ENCODE assay signal across 25 cellular contexts in genomic region chr12:107108995-107109508, GRCh38. TPM values are rescaled to one million over a fixed set of nuclear protein-coding genes. Genes with fewer than 3 reads are reported as not detected.
DNase-seq lines count a peak whose midpoint lies in the region; ATAC-seq, FAIRE-seq and TF ChIP-seq lines count a peak whose summit lies in the region.
"Had no signal": no experiment of that assay in that cellular context is flagged by ENCODE, and none has a peak within 500 bp of the region (broad histone marks: within the 10 kb centered on the region; RNA-seq: fewer than 3 reads in every experiment).

No MANE protein-coding gene starts in this region.

- no peaks in the 10 kb centered on the region for H3K9me1 ChIP-seq in K562 (ENCODE audit: control insufficient read depth, insufficient read depth, low read length)

- DNase-seq in HepG2 (ENCODE audit: low spot score) (no peak), right lobe of liver (no peak), NOMO-1 treated with DMSO at 0.1 percent for 48 hours (lab: John Stamatoyannopoulos, UW; ENCODE audit: unreplicated experiment) (peak; percentile 50), K562 (ENCODE audit: extremely low read depth in 1 of 4, low spot score in 3 of 4) (no peak), small intestine (peak; percentile 44)
- DNase-seq in effector CD8-positive, alpha-beta T cell (lab: John Stamatoyannopoulos, UW) = no peak
- DNase-seq in activated CD4-positive, CD25-positive, alpha-beta regulatory T cell treated with anti-CD3 and anti-CD28 coated beads, Interleukin-2, amount 50 U/mL, for 72 hours = no peak
- DNase-seq: CD4-positive, CD25-positive, alpha-beta regulatory T cell; DMS153; DND-41; KBM-7; MG63; NCI-H1092 treated with DMSO at 0.1 percent for 48 hours; NCI-H1436; NCI-H187; NCI-H2081 treated with DMSO at 0.1 percent for 48 hours; NCI-H2171; NCI-H226; NCI-H510A; SJCRH30 had no signal

- in situ Hi-C loops in HepG2 (cut with HindIII; ENCODE audit: extremely low pct_ligation_motif_present, low pct_unique_long_range_greater_than_20kb) (no loop called here), K562 (cut with MboI) (no loop called here)

- intact Hi-C loops in HepG2 (cut with micrococcal nuclease; ENCODE audit: unreplicated experiment) = no loop called here
- intact Hi-C loops in right lobe of liver (cut with DNase I) = no loop called here
- intact Hi-C loops in K562 (cut with micrococcal nuclease) = loop anchor here (10.0 kb wide), 1 partner anchor 884 kb away; no protein-coding TSS in a partner anchor

- H3K9me3 ChIP-seq in HepG2 (ENCODE audit: low read length) = no peaks in the 10 kb centered on the region
- no peaks in the 10 kb centered on the region for H3K9me3 ChIP-seq in right lobe of liver
- no peaks in the 10 kb centered on the region for H3K9me3 ChIP-seq in K562 (replicated peaks; ENCODE audit: control insufficient read depth, insufficient read depth, low read depth, low read length)
- H3K9me3 ChIP-seq in small intestine (ENCODE audit: control insufficient read depth, low read depth) = no peaks in the 10 kb centered on the region
- H3K9me3 ChIP-seq: SJCRH30 had no signal

- WGBS in HepG2 (ENCODE audit: low lambda C conversion rate) = 11% methylated on average over 8 of the region's 8 CpGs
- WGBS in right lobe of liver (ENCODE audit: insufficient coverage, low coverage, low lambda C conversion rate, missing lambda C conversion rate) = 69% methylated on average over 8 of the region's 8 CpGs
- 48% methylated on average over 8 of the region's 8 CpGs for WGBS in K562 (ENCODE audit: insufficient coverage, low coverage, missing lambda C conversion rate)
- 46 to 75% (median 50%) methylated on average over 8 of the region's 8 CpGs for WGBS in small intestine, 3 donors

- peaks cover 0 to 23% of the 10 kb centered on the region in 2 experiments; a peak in 2 of 5 replicates for H3K27me3 ChIP-seq in HepG2 (ENCODE audit: control insufficient read depth in 1 of 2, insufficient read depth in 2 of 2, low read length in 2 of 2)
- no peaks in the 10 kb centered on the region for H3K27me3 ChIP-seq in right lobe of liver
- no peaks in the 10 kb centered on the region; a peak in 1 of 5 replicates for H3K27me3 ChIP-seq in K562 (ENCODE audit: control insufficient read depth in 2 of 2, insufficient read depth in 2 of 2, low read length in 2 of 2)
- H3K27me3 ChIP-seq in small intestine (ENCODE audit: control insufficient read depth in 2 of 2, insufficient read depth in 2 of 2, low read length in 2 of 2) = no peaks in the 10 kb centered on the region

- peak overlapping the region; percentile 44 for H2AFZ ChIP-seq in HepG2 (ENCODE audit: low read length)
- peak overlapping the region; percentile 53 for H2AFZ ChIP-seq in K562 (ENCODE audit: low read depth, low read length)

- TF ChIP-seq POLR2A in HepG2 (IDR thresholded peaks at IDR 0.05; ENCODE audit: insufficient read depth in 1 of 2, low read depth in 2 of 2, low read length in 2 of 2) (no peak), right lobe of liver (IDR thresholded peaks at IDR 0.05) (no peak), K562 (conservative IDR thresholded peaks at IDR 0.05) (no peak)

- CTCF ChIA-PET in HepG2 (lab: Yijun Ruan, JAX; ENCODE audit: low intra/inter-chr PET ratio, low total read pairs) = no interaction called here
- CTCF ChIA-PET in K562 (lab: Yijun Ruan, JAX; ENCODE audit: low intra/inter-chr PET ratio) = no interaction called here

- H3K36me3 ChIP-seq in HepG2 (replicated peaks in 1 of 2; ENCODE audit: control insufficient read depth in 1 of 2, insufficient read depth in 2 of 2, low read length in 2 of 2) (no peaks in the 10 kb centered on the region), right lobe of liver (no peaks in the 10 kb centered on the region), K562 (ENCODE audit: control insufficient read depth, insufficient read depth, low read length) (no peaks in the 10 kb centered on the region), small intestine (ENCODE audit: control insufficient read depth in 2 of 2, insufficient read depth in 2 of 2, low read length in 2 of 2) (no peaks in the 10 kb centered on the region)
- H3K36me3 ChIP-seq: MG63, SJCRH30 had no signal

- no peak for ATAC-seq in HepG2
- no peak for ATAC-seq in right lobe of liver
- no peak for ATAC-seq in K562
- no peak for ATAC-seq in HG03097 (IDR thresholded peaks at IDR 0.05; ENCODE audit: low FRiP score, unreplicated experiment)
- ATAC-seq: Panc1, SK-N-SH treated with all-trans-retinoic acid at 6 μM for 48 hours had no signal

- peaks cover 27% of the 10 kb centered on the region for H3K4me1 ChIP-seq in HepG2 (ENCODE audit: insufficient read depth, low read length)
- H3K4me1 ChIP-seq in right lobe of liver = no peaks in the 10 kb centered on the region
- peaks cover 0 to 7% of the 10 kb centered on the region in 2 experiments; a peak in 3 of 5 replicates for H3K4me1 ChIP-seq in K562 (replicated peaks in 1 of 2; ENCODE audit: control insufficient read depth in 2 of 2, insufficient read depth in 2 of 2, low read length in 2 of 2)
- H3K4me1 ChIP-seq in small intestine (ENCODE audit: control insufficient read depth in 2 of 2, insufficient read depth in 1 of 2, low read depth in 1 of 2, low read length in 1 of 2) = peaks cover 0 to 2% of the 10 kb centered on the region in 2 donors
- H3K4me1 ChIP-seq: SJCRH30 had no signal

- no peak overlapping the region; a peak in 2 of 6 replicates for H3K4me3 ChIP-seq in HepG2 (replicated peaks in 1 of 3; ENCODE audit: insufficient read depth in 1 of 3, low read depth in 2 of 3, low read length in 3 of 3)
- no peak overlapping the region for H3K4me3 ChIP-seq in right lobe of liver
- no peak overlapping the region for H3K4me3 ChIP-seq in K562
- no peak overlapping the region for H3K4me3 ChIP-seq in small intestine (ENCODE audit: low read depth in 1 of 2, low read length in 2 of 2)
- H3K4me3 ChIP-seq: MG63, SJCRH30 had no signal

- no peak for TF ChIP-seq RAD21 in HepG2 (CRISPR knock-in tag; IDR thresholded peaks at IDR 0.05)
- TF ChIP-seq RAD21 in K562 (CRISPR knock-in tag; conservative IDR thresholded peaks at IDR 0.05 in 1 of 2, IDR thresholded peaks at IDR 0.05 in 1 of 2) = no peak

- H4K20me1 ChIP-seq in HepG2 (ENCODE audit: insufficient read depth, low read length) (no peaks in the 10 kb centered on the region), K562 (replicated peaks; ENCODE audit: control insufficient read depth, insufficient read depth, low read length) (no peaks in the 10 kb centered on the region)

- H3K4me2 ChIP-seq in HepG2 (ENCODE audit: low read depth, low read length) (peak overlapping the region; percentile 52), K562 (ENCODE audit: insufficient read depth, low read length) (no peak overlapping the region)

- BruUV-seq in HepG2 (replicated peaks; lab: Mats Ljungman, UMichigan) = no TSS peak
- no TSS peak for BruUV-seq in K562 (replicated peaks; lab: Mats Ljungman, UMichigan)

- no peak for FAIRE-seq in HepG2 (lab: Jason Lieb, UNC)
- no peak for FAIRE-seq in K562 (lab: Jason Lieb, UNC)
- FAIRE-seq in small intestine (lab: Jason Lieb, UNC) = no peak
- FAIRE-seq: GM18507, H54 had no signal

- no peak for TF ChIP-seq EP300 in HepG2 (IDR thresholded peaks at IDR 0.05; ENCODE audit: low read depth in 2 of 2, low read length in 2 of 2)
- TF ChIP-seq EP300 in HepG2 (CRISPR knock-in tag; IDR thresholded peaks at IDR 0.05; ENCODE audit: borderline replicate concordance) = no peak
- TF ChIP-seq EP300 in K562 (IDR thresholded peaks at IDR 0.05; ENCODE audit: low read length) = no peak

- TF ChIP-seq CTCF in HepG2 (CRISPR knock-in tag; IDR thresholded peaks at IDR 0.05) (no peak), right lobe of liver (IDR thresholded peaks at IDR 0.05) (no peak), K562 (IDR thresholded peaks at IDR 0.05 in 2 of 3, conservative IDR thresholded peaks at IDR 0.05 in 1 of 3; ENCODE audit: insufficient read depth in 2 of 3, low read depth in 1 of 3, low read length in 3 of 3) (no peak)

- POLR2A ChIA-PET in HepG2 (lab: Yijun Ruan, JAX) = no interaction called here
- POLR2A ChIA-PET in K562 (lab: Yijun Ruan, JAX) = no interaction called here

- no peak overlapping the region for H3K27ac ChIP-seq in HepG2 (ENCODE audit: extremely low read length, insufficient read depth, low read length)
- no peak overlapping the region for H3K27ac ChIP-seq in right lobe of liver
- no peak overlapping the region for H3K27ac ChIP-seq in K562 (ENCODE audit: extremely low read depth, low read depth, low read length)
- H3K27ac ChIP-seq in small intestine (ENCODE audit: low read depth in 1 of 2, low read length in 1 of 2) = no peak overlapping the region
- H3K27ac ChIP-seq: SJCRH30 had no signal

- H3K79me2 ChIP-seq in HepG2 (ENCODE audit: insufficient read depth, low read length) (no peaks in the 10 kb centered on the region), K562 (ENCODE audit: control insufficient read depth, insufficient read depth, low read length) (no peaks in the 10 kb centered on the region)

- no peak overlapping the region for H3K9ac ChIP-seq in HepG2 (ENCODE audit: insufficient read depth, low read depth, low read length)
- no peak overlapping the region for H3K9ac ChIP-seq in K562 (ENCODE audit: insufficient read depth in 1 of 2, low read depth in 2 of 2, low read length in 2 of 2)

RNA-seq across cellular contexts. Expression of gene CRY1, which starts 15.7 kb away (rescaled TPM):
- total RNA-seq in HepG2 (2016; rRNA removed; fragmentation: Illumina TruSeq; extraction: Trizol) = 13.9 and 16.2 TPM in 2 replicates
- total RNA-seq in HepG2 (2016; cell fraction: cytosol; rRNA removed; fragmentation: Illumina TruSeq; extraction: Trizol; ENCODE audit: low read depth) = 2.1 and 4.7 TPM in 2 replicates
- 15.3 and 15.7 TPM in 2 replicates for total RNA-seq in HepG2 (2016; cell fraction: insoluble cytoplasmic fraction; rRNA removed; fragmentation: Illumina TruSeq; extraction: Trizol)
- 6.4 and 7.1 TPM in 2 replicates for total RNA-seq in HepG2 (2016; cell fraction: membrane; rRNA removed; fragmentation: Illumina TruSeq; extraction: Trizol)
- 15.0 and 16.0 TPM in 2 replicates for total RNA-seq in HepG2 (2016; cell fraction: nucleus; rRNA removed; fragmentation: Illumina TruSeq; extraction: Trizol)
- 10.0 and 11.4 TPM in 2 replicates for polyA plus RNA-seq in HepG2 (2011; rRNA removed)
- 3.6 and 4.8 TPM in 2 replicates for polyA plus RNA-seq in HepG2 (2011; cell fraction: cytosol; rRNA removed)
- polyA plus RNA-seq in HepG2 (2011; cell fraction: nucleus; rRNA removed) = 34.2 and 41.9 TPM in 2 replicates
- 10.3 and 12.9 TPM in 2 replicates for polyA plus RNA-seq in HepG2 (2012)
- polyA plus RNA-seq in HepG2 (2016; cell fraction: cytosol; fragmentation: Illumina TruSeq; extraction: Trizol; ENCODE audit: low read depth) = 0.71 and 0.82 TPM in 2 replicates
- 14.1 and 15.2 TPM in 2 replicates for polyA plus RNA-seq in HepG2 (2016; cell fraction: insoluble cytoplasmic fraction; fragmentation: Illumina TruSeq; extraction: Trizol; ENCODE audit: low read depth)
- polyA plus RNA-seq in HepG2 (2016; cell fraction: membrane; fragmentation: Illumina TruSeq; extraction: Trizol; ENCODE audit: low read depth) = 2.0 and 2.4 TPM in 2 replicates
- polyA plus RNA-seq in HepG2 (2016; cell fraction: nucleus; fragmentation: Illumina TruSeq; extraction: Trizol; ENCODE audit: insufficient read depth, low read depth) = 28.5 and 29.3 TPM in 2 replicates
- polyA minus RNA-seq in HepG2 (2011; rRNA and poly(A)+ RNA removed; ENCODE audit: low replicate concordance) = 5.5 and 7.3 TPM in 2 replicates
- polyA minus RNA-seq in HepG2 (2011; cell fraction: cytosol; rRNA and poly(A)+ RNA removed) = 4.3 and 5.8 TPM in 2 replicates
- polyA minus RNA-seq in HepG2 (2011; cell fraction: nucleus; rRNA and poly(A)+ RNA removed) = 21.1 and 23.1 TPM in 2 replicates
- 10 to 100 TPM in 4 of 6 experiments, 1 to 10 TPM in 2; 7.5 to 12.5 (median 10.6) TPM for total RNA-seq in right lobe of liver
- 33.7 and 80.9 TPM in 2 replicates for total RNA-seq in K562 (2011; cell fraction: chromatin; rRNA removed; ENCODE audit: low replicate concordance)
- 18.8 and 19.5 TPM in 2 replicates for total RNA-seq in K562 (2011; cell fraction: nucleolus; rRNA removed)
- total RNA-seq in K562 (2011; cell fraction: nucleoplasm; rRNA removed) = 20.0 and 23.1 TPM in 2 replicates
- 21.8 and 26.0 TPM in 2 replicates for total RNA-seq in K562 (2014; rRNA removed)
- 26.0 and 29.7 TPM in 2 replicates for total RNA-seq in K562 (2014; rRNA removed; fragmentation: Illumina TruSeq; extraction: Trizol)
- 23.3 and 24.9 TPM in 2 replicates for total RNA-seq in K562 (2015; rRNA removed; fragmentation: Illumina TruSeq; extraction: Trizol)
- 32.6 and 34.0 TPM in 2 replicates for total RNA-seq in K562 (2021)
- 33.3 and 38.2 TPM in 2 replicates for polyA plus RNA-seq in K562 (2011; rRNA removed)
- 14.3 and 29.4 TPM in 2 replicates for polyA plus RNA-seq in K562 (2011; cell fraction: cytosol; rRNA removed)
- 54.9 and 80.7 TPM in 2 replicates for polyA plus RNA-seq in K562 (2011; cell fraction: nucleus; rRNA removed)
- polyA plus RNA-seq in K562 (2012) = 17.6 and 22.2 TPM in 2 replicates
- 22.2 and 26.9 TPM in 2 replicates for polyA plus RNA-seq in K562 (2014; fragmentation: Illumina TruSeq; extraction: Trizol)
- 1 to 10 TPM; 8.7 to 9.4 TPM for polyA plus RNA-seq in K562 (2014; fragmentation: Nextera tagmentation; extraction: Ambion mirVana)
- polyA plus RNA-seq in K562 (2014; rRNA removed) = 25.2 and 25.8 TPM in 2 replicates
- polyA minus RNA-seq in K562 (2011; rRNA and poly(A)+ RNA removed) = 24.4 and 30.6 TPM in 2 replicates
- polyA minus RNA-seq in K562 (2011; cell fraction: cytosol; rRNA and poly(A)+ RNA removed) = 12.1 and 12.2 TPM in 2 replicates
- polyA minus RNA-seq in K562 (2011; cell fraction: nucleus; rRNA and poly(A)+ RNA removed) = 28.9 and 43.4 TPM in 2 replicates
- polyA plus RNA-seq in small intestine = 10 to 100 TPM in 1 of 3 donors, 1 to 10 TPM in 2; 8.1 to 17.4 (median 9.5) TPM

Comparison
In these comparisons a context has a peak if more than half of its experiments do, and no peak if none do; other contexts are left out.
1. DNase-seq: peak in NOMO-1 treated with DMSO at 0.1 percent for 48 hours (single experiment) and small intestine (single experiment); none in HepG2 (single experiment), right lobe of liver (0 of 3), K562 (0 of 4), effector CD8-positive, alpha-beta T cell (single experiment) and activated CD4-positive, CD25-positive, alpha-beta regulatory T cell treated with anti-CD3 and anti-CD28 coated beads, Interleukin-2, amount 50 U/mL, for 72 hours (single experiment).
2. Of the 241 proteins assayed by ChIP-seq in both HepG2 and K562: peak only in HepG2: BHLHE40; only in K562: none; in both: none; in neither: 240.